10 cellular contexts compared by ENCODE assay signal in the genomic region with DNA sequence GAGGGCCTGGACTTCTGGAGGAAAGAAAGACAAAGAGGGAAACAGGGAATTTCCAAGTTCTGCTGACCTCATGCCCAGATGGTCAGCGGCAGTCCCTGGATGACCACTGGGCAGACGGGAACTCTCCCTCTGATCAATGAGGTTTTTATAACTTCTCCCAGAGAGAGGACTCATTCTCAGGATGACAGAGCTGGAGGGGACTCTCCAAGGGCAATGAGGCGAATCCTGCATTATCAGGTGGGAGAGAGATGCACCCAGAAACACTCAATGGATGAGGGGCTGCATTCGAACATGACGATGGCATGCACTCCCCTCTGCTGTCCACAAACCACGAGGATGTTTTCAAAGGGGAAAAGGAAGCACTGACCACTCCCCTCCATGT. TPM values are rescaled to one million over a fixed set of nuclear protein-coding genes. Genes with fewer than 3 reads are reported as not detected.
DNase-seq lines count a peak whose midpoint lies in the region; ATAC-seq, FAIRE-seq and TF ChIP-seq lines count a peak whose summit lies in the region.
"Had no signal": no experiment of that assay in that cellular context is flagged by ENCODE, and none has a peak within 500 bp of the region (broad histone marks: within the 10 kb centered on the region; RNA-seq: fewer than 3 reads in every experiment).

No MANE protein-coding gene starts in this region.

- peak overlapping the region in 1 of 3 donors; percentile 24 for H3K4me3 Mint-ChIP-seq in T-cell
- H3K4me3 Mint-ChIP-seq in Caco-2 (ENCODE audit: unreplicated experiment) = no peak overlapping the region

- H3K9me3 ChIP-seq in mucosa of descending colon (no peaks in the 10 kb centered on the region), Caco-2 (no peaks in the 10 kb centered on the region)

- no peak for TF ChIP-seq POLR2A in H54 (IDR thresholded peaks at IDR 0.05; ENCODE audit: low read depth, low read length)

- intact Hi-C loops in mucosa of descending colon (cut with DNase I, micrococcal nuclease) = no loop called here
- intact Hi-C loops in Caco-2 (cut with micrococcal nuclease; ENCODE audit: unreplicated experiment) = no loop called here

- DNase-seq in CD1c-positive myeloid dendritic cell (ENCODE audit: extremely low spot score) (peak; percentile 48), T-cell (no peak), mucosa of descending colon (no peak), Caco-2 (no peak), H54 (ENCODE audit: insufficient read length, low spot score) (no peak), AML-193 (lab: John Stamatoyannopoulos, UW) (no peak)
- DNase-seq in stimulated activated CD4-positive, alpha-beta T cell treated with anti-CD3 and anti-CD28 coated beads, Interleukin-4, amount 100 ng/mL, for 1 hour = no peak
- DNase-seq: NCI-H2107 had no signal

- no peaks in the 10 kb centered on the region for H3K27me3 ChIP-seq in Caco-2 (replicated peaks; ENCODE audit: control insufficient read depth, insufficient read depth, low read length)

- TF ChIP-seq CTCF in mucosa of descending colon (IDR thresholded peaks at IDR 0.05) (no peak), Caco-2 (IDR thresholded peaks at IDR 0.05; ENCODE audit: insufficient read depth in 1 of 2, low read depth in 1 of 2, low read length in 1 of 2, severe bottlenecking in 1 of 2, unreplicated experiment in 1 of 2) (no peak)

- H3K27me3 Mint-ChIP-seq in T-cell = no peaks in the 10 kb centered on the region
- no peaks in the 10 kb centered on the region for H3K27me3 Mint-ChIP-seq in Caco-2 (ENCODE audit: insufficient read depth, unreplicated experiment)

- H3K36me3 Mint-ChIP-seq in T-cell = peaks cover 28% of the 10 kb centered on the region
- peaks cover 7% of the 10 kb centered on the region for H3K36me3 Mint-ChIP-seq in Caco-2 (ENCODE audit: insufficient read depth, unreplicated experiment)

- peaks cover 33% of the 10 kb centered on the region for H3K4me1 ChIP-seq in mucosa of descending colon (ENCODE audit: low read depth)
- peaks cover 15% of the 10 kb centered on the region for H3K4me1 ChIP-seq in Caco-2

- ATAC-seq in GM21447 (IDR thresholded peaks at IDR 0.05; ENCODE audit: unreplicated experiment) (peak; percentile 12), T-cell (replicated peaks in 1 of 4) (no peak), mucosa of descending colon (peak; percentile 5)

- H3K9me3 Mint-ChIP-seq in T-cell (no peaks in the 10 kb centered on the region), Caco-2 (ENCODE audit: unreplicated experiment) (no peaks in the 10 kb centered on the region)

- no peak for FAIRE-seq in H54 (lab: Jason Lieb, UNC)
- FAIRE-seq: G401.6 had no signal

- CTCF ChIA-PET in T-cell (lab: Charles Lee) (interaction anchor here (0.9 to 2.6 kb wide), 3 partner anchors 16 to 50 kb away, joined by 3 to 8 read pairs (median 6); no protein-coding TSS in a partner anchor), Caco-2 (lab: Charles Lee) (no interaction called here)

- POLR2A ChIA-PET in T-cell (lab: Charles Lee) (no interaction called here), Caco-2 (lab: Charles Lee) (no interaction called here)

- peaks cover 74 to 83% (median 78%) of the 10 kb centered on the region in 3 donors for H3K4me1 Mint-ChIP-seq in T-cell
- peaks cover 19% of the 10 kb centered on the region for H3K4me1 Mint-ChIP-seq in Caco-2 (ENCODE audit: low read depth, unreplicated experiment)

- H3K36me3 ChIP-seq in mucosa of descending colon (ENCODE audit: low read depth) = no peaks in the 10 kb centered on the region
- H3K36me3 ChIP-seq in Caco-2 (ENCODE audit: control insufficient read depth, insufficient read depth, low read length) = peaks cover 4% of the 10 kb centered on the region

- BruUV-seq in Caco-2 (replicated peaks; lab: Mats Ljungman, UMichigan) = no TSS peak

- peak overlapping the region; percentile 69 to 77 for H3K27ac Mint-ChIP-seq in T-cell
- H3K27ac Mint-ChIP-seq in Caco-2 (ENCODE audit: unreplicated experiment) = no peak overlapping the region

- H3K4me3 ChIP-seq in mucosa of descending colon = no peak overlapping the region
- H3K4me3 ChIP-seq in Caco-2 (ENCODE audit: low read depth, low read length) = no peak overlapping the region

RNA-seq across cellular contexts. Expression of a gene that starts 12.7 kb away (rescaled TPM):
- total RNA-seq in T-cell (100 to 1,000 TPM; 118 to 211 (median 170) TPM), mucosa of descending colon (100 to 1,000 TPM; 140 to 218 (median 156) TPM), Caco-2 (2022) (62.7 and 65.7 TPM in 2 replicates)

RNA-seq across cellular contexts. Expression of a gene that starts 47.8 kb away (rescaled TPM):
- total RNA-seq in T-cell (1 to 10 TPM in 2 of 5 donors, under 1 TPM in 1, not detected in 2; 0.49 to 1.6 (median 1.4) TPM), mucosa of descending colon (100 to 1,000 TPM in 2 of 3 donors, 10 to 100 TPM in 1; 44.6 to 460 (median 147) TPM), Caco-2 (2022) (80.6 and 86.6 TPM in 2 replicates)

Comparison
In these comparisons a context has a peak if more than half of its experiments do, and no peak if none do; other contexts are left out.
1. ATAC-seq: peak in GM21447 (single experiment) and mucosa of descending colon (single experiment); none in T-cell (0 of 4).
2. RNA of a gene that starts 47.8 kb away (total RNA-seq): 44.6 to 460 TPM in mucosa of descending colon and 80.6 to 86.6 TPM in Caco-2; 0.49 to 1.6 TPM in T-cell; every median in the first group is over 10 times any median in the second.